Comparison of ENCODE assay signal across 9 cellular contexts in genomic region chr7:99579956-99580777, GRCh38. TPM values are rescaled to one million over a fixed set of nuclear protein-coding genes. Genes with fewer than 3 reads are reported as not detected.
DNase-seq lines count a peak whose midpoint lies in the region; ATAC-seq and TF ChIP-seq lines count a peak whose summit lies in the region.
"Had no signal": no experiment of that assay in that cellular context is flagged by ENCODE, and none has a peak within 500 bp of the region (broad histone marks: within the 10 kb centered on the region; RNA-seq: fewer than 3 reads in every experiment).

No MANE protein-coding gene starts in this region.

- peak; percentile 26 for TF ChIP-seq CTCF in activated CD8-positive, alpha-beta T cell treated with anti-CD3 and anti-CD28 coated beads for 36 hours (IDR thresholded peaks at IDR 0.05)
- TF ChIP-seq CTCF in mesothelial cell of epicardium (IDR thresholded peaks at IDR 0.05; ENCODE audit: unreplicated experiment) = peak; percentile 65

- no peaks in the 10 kb centered on the region for H3K9me3 Mint-ChIP-seq in activated CD8-positive, alpha-beta T cell treated with anti-CD3 and anti-CD28 coated beads for 36 hours
- H3K9me3 Mint-ChIP-seq in effector memory CD8-positive, alpha-beta T cell = no peaks in the 10 kb centered on the region
- H3K9me3 Mint-ChIP-seq in mesothelial cell of epicardium = no peaks in the 10 kb centered on the region

- intact Hi-C loops in activated CD8-positive, alpha-beta T cell treated with anti-CD3 and anti-CD28 coated beads for 36 hours (cut with micrococcal nuclease) = no loop called here

- peak; percentile 81 for ATAC-seq in activated CD8-positive, alpha-beta T cell treated with anti-CD3 and anti-CD28 coated beads for 36 hours
- peak; percentile 86 for ATAC-seq in effector memory CD8-positive, alpha-beta T cell (replicated peaks)
- ATAC-seq in HG02938 (IDR thresholded peaks at IDR 0.05; ENCODE audit: unreplicated experiment) (no peak), GM18517 (IDR thresholded peaks at IDR 0.05; ENCODE audit: unreplicated experiment) (no peak)
- ATAC-seq: HCT116 had no signal

- H3K4me1 Mint-ChIP-seq in activated CD8-positive, alpha-beta T cell treated with anti-CD3 and anti-CD28 coated beads for 36 hours (ENCODE audit: low read depth) = peaks cover 13% of the 10 kb centered on the region
- H3K4me1 Mint-ChIP-seq in effector memory CD8-positive, alpha-beta T cell (ENCODE audit: low read depth in 2 of 2) = peaks cover 6 to 11% of the 10 kb centered on the region in 2 donors
- peaks cover 5% of the 10 kb centered on the region for H3K4me1 Mint-ChIP-seq in mesothelial cell of epicardium

- POLR2A ChIA-PET in activated CD8-positive, alpha-beta T cell treated with anti-CD3 and anti-CD28 coated beads for 36 hours (lab: Charles Lee) = interaction anchor here (0.7 to 1.5 kb wide), 7 partner anchors 9 to 80 kb away, joined by 3 to 6 read pairs (median 3); partner anchors contain the start of genes ZNF394 and ZNF655

- CTCF ChIA-PET in activated CD8-positive, alpha-beta T cell treated with anti-CD3 and anti-CD28 coated beads for 36 hours (lab: Charles Lee) = interaction anchor here (0.7 to 1.2 kb wide), 6 partner anchors 15 to 125 kb away, joined by 3 to 4 read pairs (median 4); partner anchors contain the start of gene ZNF394

- no peaks in the 10 kb centered on the region for H3K27me3 Mint-ChIP-seq in activated CD8-positive, alpha-beta T cell treated with anti-CD3 and anti-CD28 coated beads for 36 hours
- H3K27me3 Mint-ChIP-seq in effector memory CD8-positive, alpha-beta T cell = peaks cover 0 to 2% of the 10 kb centered on the region in 2 donors
- H3K27me3 Mint-ChIP-seq in mesothelial cell of epicardium (ENCODE audit: low read depth) = peaks cover 23% of the 10 kb centered on the region

- no peaks in the 10 kb centered on the region for H3K36me3 Mint-ChIP-seq in activated CD8-positive, alpha-beta T cell treated with anti-CD3 and anti-CD28 coated beads for 36 hours (ENCODE audit: low read depth)
- H3K36me3 Mint-ChIP-seq in effector memory CD8-positive, alpha-beta T cell (ENCODE audit: insufficient read depth) = peaks cover 13% of the 10 kb centered on the region
- no peaks in the 10 kb centered on the region for H3K36me3 Mint-ChIP-seq in mesothelial cell of epicardium

- peak in 9 of 14 donors; percentile 16 to 56 (median 34) for DNase-seq in C1 segment of cervical spinal cord (lab: John Stamatoyannopoulos, UW)
- DNase-seq in NCI-H1417 (lab: John Stamatoyannopoulos, UW) = peak; percentile 44 to 89 (median 80)
- DNase-seq in activated CD8-positive, alpha-beta T cell treated with anti-CD3 and anti-CD28 coated beads for 36 hours = peak; percentile 68
- DNase-seq in effector memory CD8-positive, alpha-beta T cell = peak; percentile 40 to 46 (median 43)
- DNase-seq in mesothelial cell of epicardium (ENCODE audit: low spot score in 2 of 2, unreplicated experiment in 2 of 2) = peak; percentile 70 to 83
- DNase-seq in stimulated activated CD8-positive, alpha-beta memory T cell treated with anti-CD3 and anti-CD28 coated beads, Interleukin-4, amount 100 ng/mL, for 4 hours (ENCODE audit: low read depth in 2 of 2, low spot score in 1 of 2) = peak; percentile 26 to 43

- H3K4me3 Mint-ChIP-seq in activated CD8-positive, alpha-beta T cell treated with anti-CD3 and anti-CD28 coated beads for 36 hours = peak overlapping the region; percentile 78
- peak overlapping the region; percentile 87 to 91 for H3K4me3 Mint-ChIP-seq in effector memory CD8-positive, alpha-beta T cell
- H3K4me3 Mint-ChIP-seq in mesothelial cell of epicardium = peak overlapping the region; percentile 94

- H3K27ac Mint-ChIP-seq in activated CD8-positive, alpha-beta T cell treated with anti-CD3 and anti-CD28 coated beads for 36 hours = peak overlapping the region; percentile 83
- peak overlapping the region; percentile 76 to 91 for H3K27ac Mint-ChIP-seq in effector memory CD8-positive, alpha-beta T cell
- peak overlapping the region; percentile 82 for H3K27ac Mint-ChIP-seq in mesothelial cell of epicardium

RNA-seq across cellular contexts. Expression of gene TMEM225B, which starts 17.9 kb away (rescaled TPM):
- 1 to 10 TPM in 1 of 2 experiments, under 1 TPM in 1; 0.92 to 2.2 TPM for total RNA-seq in activated CD8-positive, alpha-beta T cell treated with anti-CD3 and anti-CD28 coated beads for 36 hours
- total RNA-seq in mesothelial cell of epicardium = 2.5 to 3.6 TPM (median 3.2 TPM) in 3 replicates

RNA-seq across cellular contexts. Expression of gene ZNF655, which starts 21.7 kb away (rescaled TPM):
- 10 to 100 TPM; 63.0 to 65.2 TPM for total RNA-seq in activated CD8-positive, alpha-beta T cell treated with anti-CD3 and anti-CD28 coated beads for 36 hours
- 83.5 to 84.9 TPM (median 84.7 TPM) in 3 replicates for total RNA-seq in mesothelial cell of epicardium

RNA-seq across cellular contexts. Expression of gene FAM200A, which starts 28.3 kb away (rescaled TPM):
- 1 to 10 TPM; 4.8 to 4.9 TPM for total RNA-seq in activated CD8-positive, alpha-beta T cell treated with anti-CD3 and anti-CD28 coated beads for 36 hours
- 8.0 to 9.4 TPM (median 9.3 TPM) in 3 replicates for total RNA-seq in mesothelial cell of epicardium

RNA-seq across cellular contexts. Expression of gene ZSCAN25, which starts 36.6 kb away (rescaled TPM):
- total RNA-seq in activated CD8-positive, alpha-beta T cell treated with anti-CD3 and anti-CD28 coated beads for 36 hours = 10 to 100 TPM; 31.8 to 35.8 TPM
- 24.1 to 27.8 TPM (median 26.6 TPM) in 3 replicates for total RNA-seq in mesothelial cell of epicardium

Comparison
In these comparisons a context has a peak if more than half of its experiments do, and no peak if none do; other contexts are left out.
1. ATAC-seq: peak in activated CD8-positive, alpha-beta T cell treated with anti-CD3 and anti-CD28 coated beads for 36 hours (single experiment) and effector memory CD8-positive, alpha-beta T cell (single experiment); none in HG02938 (single experiment) and GM18517 (single experiment).
2. Peak in every context shown above with its lines, with median percentiles within 50 percentile points of each other: DNase-seq, H3K27ac Mint-ChIP-seq and H3K4me3 Mint-ChIP-seq.